Comparison of ENCODE assay signal across 8 cellular contexts in genomic region chr12:10722905-10723866, GRCh38. TPM values are rescaled to one million over a fixed set of nuclear protein-coding genes. Genes with fewer than 3 reads are reported as not detected.
DNase-seq lines count a peak whose midpoint lies in the region; ATAC-seq and TF ChIP-seq lines count a peak whose summit lies in the region.

Gene YBX3 (minus strand): TSS chr12:10723323. CDS start chr12:10723111, 212 bp downstream.

- H3K36me3 Mint-ChIP-seq in Calu3 (ENCODE audit: insufficient read depth, unreplicated experiment) = peaks cover 47% of the 10 kb centered on the region

- CTCF ChIA-PET in Calu3 (lab: Charles Lee) = interaction anchor here (1.7 to 2.1 kb wide), 2 partner anchors 17 to 27 kb away, joined by 11 to 12 read pairs; no protein-coding TSS in a partner anchor

- peak; percentile 55 for ATAC-seq in GM21381 (IDR thresholded peaks at IDR 0.05; ENCODE audit: unreplicated experiment)
- ATAC-seq in GM18519 (IDR thresholded peaks at IDR 0.05; ENCODE audit: low FRiP score, unreplicated experiment) = no peak

- peaks cover 8% of the 10 kb centered on the region for H3K27me3 ChIP-seq in HUES48 (ENCODE audit: control insufficient read depth, insufficient read depth, low read length)

- peak within 1 kb of the TSS; percentile 89 for H3K4me3 Mint-ChIP-seq in Calu3 (ENCODE audit: low read depth, unreplicated experiment)

- H3K9me3 Mint-ChIP-seq in Calu3 (ENCODE audit: low read depth, unreplicated experiment) = no peaks in the 10 kb centered on the region

- H3K9me3 ChIP-seq in HUES48 (ENCODE audit: control insufficient read depth, insufficient read depth, low read length) = no peaks in the 10 kb centered on the region

- in situ Hi-C loops in astrocyte of the cerebellum (cut with HindIII; ENCODE audit: low sequenced_read_pairs) = no loop called here

- DNase-seq in Calu3 (peak; percentile 85), SW480 (ENCODE audit: low spot score) (peak; percentile 93), astrocyte of the cerebellum (ENCODE audit: low read depth) (peak; percentile 33), hepatic stellate cell (ENCODE audit: low spot score) (peak; percentile 86), putamen (ENCODE audit: low spot score) (peak; percentile 39)

- H3K4me1 ChIP-seq in HUES48 (ENCODE audit: control insufficient read depth, insufficient read depth, low read length) = peaks cover 38% of the 10 kb centered on the region

- H3K27ac Mint-ChIP-seq in Calu3 (ENCODE audit: unreplicated experiment) = peak within 1 kb of the TSS; percentile 97

- H3K4me3 ChIP-seq in HUES48 (ENCODE audit: low read depth, low read length) (peak within 1 kb of the TSS; percentile 97), astrocyte of the cerebellum (ENCODE audit: low read depth, low read length) (peak within 1 kb of the TSS; percentile 73)

- 0 out of 2 replicates have a peak, but pooled peaks cover 4% of the 10 kb centered on the region for H3K36me3 ChIP-seq in HUES48 (ENCODE audit: control insufficient read depth, insufficient read depth, low read length)

- peak within 1 kb of the TSS; percentile 84 for H3K27ac ChIP-seq in HUES48 (ENCODE audit: low read depth, low read length)

- intact Hi-C loops in Calu3 (cut with micrococcal nuclease; ENCODE audit: unreplicated experiment) = no loop called here

- BruUV-seq in Calu3 (replicated peaks; lab: Mats Ljungman, UMichigan) = TSS peak; percentile 47

- peaks cover 17% of the 10 kb centered on the region for H3K4me1 Mint-ChIP-seq in Calu3 (ENCODE audit: low read depth, unreplicated experiment)

- H3K9ac ChIP-seq in HUES48 (ENCODE audit: low read depth, low read length) = peak within 1 kb of the TSS; percentile 92

- no peaks in the 10 kb centered on the region for H3K27me3 Mint-ChIP-seq in Calu3 (ENCODE audit: unreplicated experiment)

- no peak for TF ChIP-seq CTCF in Calu3 (IDR thresholded peaks at IDR 0.05; ENCODE audit: unreplicated experiment)
- TF ChIP-seq CTCF in astrocyte of the cerebellum (IDR thresholded peaks at IDR 0.05; ENCODE audit: low read depth, low read length, missing control alignments) = no peak

RNA-seq across cellular contexts. Expression of gene YBX3, which starts in this region (rescaled TPM):
- 295 and 312 TPM in 2 replicates for total RNA-seq in Calu3 (2022)

Comparison
In these comparisons a context has a peak if more than half of its experiments do, and no peak if none do; other contexts are left out.
1. DNase-seq: peak in every context shown above with its lines; median percentile 93 in SW480; 86 in hepatic stellate cell; 85 in Calu3; 39 in putamen; 33 in astrocyte of the cerebellum.